ENCODE assay signal across 8 cellular contexts in the genomic region with DNA sequence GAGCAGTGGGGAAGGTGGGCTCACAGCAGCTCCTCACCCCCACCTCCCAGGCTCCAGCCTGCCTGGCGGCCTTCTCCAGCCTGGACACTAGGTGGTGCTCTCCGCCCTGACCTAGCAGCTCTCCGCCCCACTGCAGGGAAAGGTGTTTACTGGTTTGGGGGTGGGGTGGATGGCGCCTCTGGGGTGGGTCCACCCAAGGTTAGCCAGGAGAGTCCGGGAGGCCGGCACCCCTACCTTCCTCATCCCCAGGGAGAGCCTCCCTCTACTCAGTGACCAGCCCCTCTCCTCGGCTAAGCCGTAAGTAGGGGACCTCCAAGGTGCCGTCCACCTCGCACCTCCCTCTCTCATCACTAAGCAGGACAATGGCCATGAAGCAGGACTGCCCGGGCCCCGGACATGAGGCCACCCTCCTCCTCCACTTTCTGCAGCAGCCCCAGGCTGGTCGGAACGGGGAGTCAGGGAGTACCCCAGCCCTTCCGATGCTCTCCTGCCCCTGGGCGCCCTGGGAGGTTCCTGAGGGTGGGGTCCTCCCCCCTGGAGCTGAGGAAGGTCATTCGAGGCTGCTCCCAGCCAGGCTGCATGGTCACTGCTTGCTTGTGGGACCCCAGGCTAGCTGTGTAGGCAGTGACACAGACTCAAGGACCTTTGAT.
A peak's percentile ranks its signal among the peaks of the same experiment; 100 is the strongest.
DNase-seq lines count a peak whose midpoint lies in the region; TF ChIP-seq lines count a peak whose summit lies in the region.

No MANE protein-coding gene starts in this region.

- H3K27ac ChIP-seq in C4-2B (no peak overlapping the region), HEK293 (ENCODE audit: extremely low read depth, low read depth, low read length) (no peak overlapping the region; the same call in 1 of the 2 replicates), Peyer's patch (no peak overlapping the region)

- CTCF ChIA-PET in HEK293 (lab: Yijun Ruan, JAX) = interaction anchor here (0.6 to 13.4 kb wide), 51 partner anchors 9 to 1318 kb away, joined by 3 to 519 read pairs (median 4); no protein-coding TSS in a partner anchor

- TF ChIP-seq CTCF in C4-2B (conservative IDR thresholded peaks at IDR 0.05) (peak; percentile 94), HEK293 (tag by site-specific recombination; IDR thresholded peaks at IDR 0.05) (peak; percentile 78), Peyer's patch (IDR thresholded peaks at IDR 0.05) (peak; percentile 36 to 64 (median 55)), type B pancreatic cell (conservative IDR thresholded peaks at IDR 0.05) (peak; percentile 87)

- intact Hi-C loops in activated T-helper 2 cell treated with anti-CD3 and anti-CD28 coated beads, Interferon-gamma antibody, Interleukin-2, Interleukin-4, amounts not matched to agents 10 μg/mL and 5 μg/mL and 100 μg/mL, durations not matched to agents 14 hours and 24 hours and 36 hours (cut with micrococcal nuclease) = loop anchor here (5.0 kb wide), 1 partner anchor 233 kb away; no protein-coding TSS in a partner anchor

- POLR2A ChIA-PET in HEK293 (lab: Yijun Ruan, JAX) = interaction anchor here (2.5 kb wide), 1 partner anchor 83 kb away, joined by 8 read pairs; no protein-coding TSS in a partner anchor

- H3K27me3 ChIP-seq in Peyer's patch = no peaks in the 10 kb centered on the region

- no peaks in the 10 kb centered on the region for H3K27me3 Mint-ChIP-seq in activated T-helper 2 cell treated with anti-CD3 and anti-CD28 coated beads, Interferon-gamma antibody, Interleukin-2, Interleukin-4, amounts not matched to agents 10 μg/mL and 5 μg/mL and 100 μg/mL, durations not matched to agents 14 hours and 24 hours and 36 hours (ENCODE audit: low read depth)
- H3K27me3 Mint-ChIP-seq in type B pancreatic cell = peaks cover 8% of the 10 kb centered on the region

- no peaks in the 10 kb centered on the region for H3K36me3 Mint-ChIP-seq in activated T-helper 2 cell treated with anti-CD3 and anti-CD28 coated beads, Interferon-gamma antibody, Interleukin-2, Interleukin-4, amounts not matched to agents 10 μg/mL and 5 μg/mL and 100 μg/mL, durations not matched to agents 14 hours and 24 hours and 36 hours (ENCODE audit: low read depth)
- no peaks in the 10 kb centered on the region for H3K36me3 Mint-ChIP-seq in type B pancreatic cell

- H3K4me1 ChIP-seq in HEK293 (ENCODE audit: control insufficient read depth, insufficient read depth, low read length) (no peaks in the 10 kb centered on the region), Peyer's patch (peaks cover 0 to 9% (median 0%) of the 10 kb centered on the region in 4 donors)

- H3K9me3 ChIP-seq in HEK293 (ENCODE audit: control insufficient read depth, insufficient read depth, low read depth, low read length) (no peaks in the 10 kb centered on the region), Peyer's patch (no peaks in the 10 kb centered on the region)

- no peaks in the 10 kb centered on the region for H3K9me3 Mint-ChIP-seq in activated T-helper 2 cell treated with anti-CD3 and anti-CD28 coated beads, Interferon-gamma antibody, Interleukin-2, Interleukin-4, amounts not matched to agents 10 μg/mL and 5 μg/mL and 100 μg/mL, durations not matched to agents 14 hours and 24 hours and 36 hours
- H3K9me3 Mint-ChIP-seq in type B pancreatic cell = no peaks in the 10 kb centered on the region

- H3K27ac Mint-ChIP-seq in activated T-helper 2 cell treated with anti-CD3 and anti-CD28 coated beads, Interferon-gamma antibody, Interleukin-2, Interleukin-4, amounts not matched to agents 10 μg/mL and 5 μg/mL and 100 μg/mL, durations not matched to agents 14 hours and 24 hours and 36 hours = no peak overlapping the region
- H3K27ac Mint-ChIP-seq in type B pancreatic cell = peak overlapping the region; percentile 53

- TF ChIP-seq POLR2A in Peyer's patch (IDR thresholded peaks at IDR 0.05) = no peak

- H3K4me1 Mint-ChIP-seq in activated T-helper 2 cell treated with anti-CD3 and anti-CD28 coated beads, Interferon-gamma antibody, Interleukin-2, Interleukin-4, amounts not matched to agents 10 μg/mL and 5 μg/mL and 100 μg/mL, durations not matched to agents 14 hours and 24 hours and 36 hours (ENCODE audit: low read depth) = no peaks in the 10 kb centered on the region
- H3K4me1 Mint-ChIP-seq in type B pancreatic cell (ENCODE audit: unreplicated experiment) = peaks cover 21% of the 10 kb centered on the region

- no peaks in the 10 kb centered on the region for H3K36me3 ChIP-seq in HEK293 (ENCODE audit: control insufficient read depth in 2 of 2, insufficient read depth in 1 of 2, low read length in 2 of 2)
- H3K36me3 ChIP-seq in Peyer's patch = no peaks in the 10 kb centered on the region

- peak overlapping the region; percentile 2; the same call in 1 of the 2 replicates for H3K4me3 ChIP-seq in HEK293 (ENCODE audit: low read depth, low read length)
- peak overlapping the region in 2 of 4 donors; percentile 24 to 32 for H3K4me3 ChIP-seq in Peyer's patch

- DNase-seq in Peyer's patch (peak in 2 of 3 donors; percentile 62 to 66), germinal center (ENCODE audit: low spot score) (peak; percentile 67), occipital lobe (lab: John Stamatoyannopoulos, UW) (peak; percentile 51), type B pancreatic cell (ENCODE audit: extremely low spot score, unreplicated experiment) (no peak), ureter (ENCODE audit: low spot score) (no peak)
- DNase-seq in activated T-helper 2 cell treated with anti-CD3 and anti-CD28 coated beads, Interferon-gamma antibody, Interleukin-2, Interleukin-4, amounts not matched to agents 10 μg/mL and 5 μg/mL and 100 μg/mL, durations not matched to agents 14 hours and 24 hours and 36 hours (ENCODE audit: low spot score) = peak; percentile 26

- no peak overlapping the region for H3K4me3 Mint-ChIP-seq in activated T-helper 2 cell treated with anti-CD3 and anti-CD28 coated beads, Interferon-gamma antibody, Interleukin-2, Interleukin-4, amounts not matched to agents 10 μg/mL and 5 μg/mL and 100 μg/mL, durations not matched to agents 14 hours and 24 hours and 36 hours (ENCODE audit: low read depth)
- no peak overlapping the region for H3K4me3 Mint-ChIP-seq in type B pancreatic cell

TF ChIP-seq in HEK293, 187 proteins besides CTCF, POLR2A, EP300 and RAD21 (continues in another document):
- TF ChIP-seq ZNF23 (tag by site-specific recombination; IDR thresholded peaks at IDR 0.05; ENCODE audit: borderline replicate concordance) (no peak), SP3 (tag by site-specific recombination; IDR thresholded peaks at IDR 0.05) (0 out of 2 replicates have a peak, but pooled peaks have one; percentile 28), ZFP69B (tag by site-specific recombination; IDR thresholded peaks at IDR 0.05) (peak; percentile 92), ZNF433 (tag by site-specific recombination; IDR thresholded peaks at IDR 0.05; ENCODE audit: low read depth) (no peak), YY2 (tag by site-specific recombination; IDR thresholded peaks at IDR 0.05) (no peak), ZEB2 (tag by site-specific recombination; IDR thresholded peaks at IDR 0.05) (0 out of 2 replicates have a peak, but pooled peaks have one; percentile 35), ZFP3 (tag by site-specific recombination; IDR thresholded peaks at IDR 0.05; ENCODE audit: low read depth) (no peak), ZNF366 (tag by site-specific recombination; conservative IDR thresholded peaks at IDR 0.05) (peak; percentile 28; the same call in 1 of the 2 replicates), SP7 (tag by site-specific recombination; IDR thresholded peaks at IDR 0.05) (peak; percentile 24), ZBTB7A (tag by site-specific recombination; IDR thresholded peaks at IDR 0.05; ENCODE audit: low read depth) (no peak), ZNF133 (tag by site-specific recombination; IDR thresholded peaks at IDR 0.05) (no peak), ZNF510 (tag by site-specific recombination; IDR thresholded peaks at IDR 0.05; ENCODE audit: insufficient replicate concordance) (no peak), ZNF394 (tag by site-specific recombination; IDR thresholded peaks at IDR 0.05; ENCODE audit: borderline replicate concordance) (no peak), ZNF423 (tag by site-specific recombination; IDR thresholded peaks at IDR 0.05) (peak; percentile 24; the same call in 1 of the 2 replicates), ZNF76 (tag by site-specific recombination; IDR thresholded peaks at IDR 0.05; ENCODE audit: borderline replicate concordance, low read depth) (no peak), ZNF629 (tag by site-specific recombination; IDR thresholded peaks at IDR 0.05) (peak; percentile 28; the same call in 1 of the 2 replicates), ZNF335 (tag by site-specific recombination; conservative IDR thresholded peaks at IDR 0.05) (peak; percentile 38; the same call in 1 of the 2 replicates), SETDB1 (IDR thresholded peaks at IDR 0.05; ENCODE audit: insufficient read length, low read length) (no peak)
- TF ChIP-seq, protein P1, sequence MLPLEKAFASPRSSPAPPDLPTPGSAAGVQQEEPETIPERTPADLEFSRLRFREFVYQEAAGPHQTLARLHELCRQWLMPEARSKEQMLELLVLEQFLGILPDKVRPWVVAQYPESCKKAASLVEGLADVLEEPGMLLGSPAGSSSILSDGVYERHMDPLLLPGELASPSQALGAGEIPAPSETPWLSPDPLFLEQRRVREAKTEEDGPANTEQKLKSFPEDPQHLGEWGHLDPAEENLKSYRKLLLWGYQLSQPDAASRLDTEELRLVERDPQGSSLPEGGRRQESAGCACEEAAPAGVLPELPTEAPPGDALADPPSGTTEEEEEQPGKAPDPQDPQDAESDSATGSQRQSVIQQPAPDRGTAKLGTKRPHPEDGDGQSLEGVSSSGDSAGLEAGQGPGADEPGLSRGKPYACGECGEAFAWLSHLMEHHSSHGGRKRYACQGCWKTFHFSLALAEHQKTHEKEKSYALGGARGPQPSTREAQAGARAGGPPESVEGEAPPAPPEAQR (tag by site-specific recombination; IDR thresholded peaks at IDR 0.05) = no peak
- TF ChIP-seq, protein P2, sequence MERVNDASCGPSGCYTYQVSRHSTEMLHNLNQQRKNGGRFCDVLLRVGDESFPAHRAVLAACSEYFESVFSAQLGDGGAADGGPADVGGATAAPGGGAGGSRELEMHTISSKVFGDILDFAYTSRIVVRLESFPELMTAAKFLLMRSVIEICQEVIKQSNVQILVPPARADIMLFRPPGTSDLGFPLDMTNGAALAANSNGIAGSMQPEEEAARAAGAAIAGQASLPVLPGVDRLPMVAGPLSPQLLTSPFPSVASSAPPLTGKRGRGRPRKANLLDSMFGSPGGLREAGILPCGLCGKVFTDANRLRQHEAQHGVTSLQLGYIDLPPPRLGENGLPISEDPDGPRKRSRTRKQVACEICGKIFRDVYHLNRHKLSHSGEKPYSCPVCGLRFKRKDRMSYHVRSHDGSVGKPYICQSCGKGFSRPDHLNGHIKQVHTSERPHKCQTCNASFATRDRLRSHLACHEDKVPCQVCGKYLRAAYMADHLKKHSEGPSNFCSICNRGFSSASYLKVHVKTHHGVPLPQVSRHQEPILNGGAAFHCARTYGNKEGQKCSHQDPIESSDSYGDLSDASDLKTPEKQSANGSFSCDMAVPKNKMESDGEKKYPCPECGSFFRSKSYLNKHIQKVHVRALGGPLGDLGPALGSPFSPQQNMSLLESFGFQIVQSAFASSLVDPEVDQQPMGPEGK (tag by site-specific recombination; IDR thresholded peaks at IDR 0.05) = peak; percentile 61

Comparison
In these comparisons a context has a peak if more than half of its experiments do, and no peak if none do; other contexts are left out.
1. DNase-seq: peak in Peyer's patch (2 of 3), activated T-helper 2 cell treated with anti-CD3 and anti-CD28 coated beads, Interferon-gamma antibody, Interleukin-2, Interleukin-4, amounts not matched to agents 10 μg/mL and 5 μg/mL and 100 μg/mL, durations not matched to agents 14 hours and 24 hours and 36 hours (single experiment), germinal center (single experiment) and occipital lobe (single experiment); none in type B pancreatic cell (single experiment) and ureter (single experiment).
2. Peak in every context shown above with its lines, with median percentiles within 50 percentile points of each other: CTCF ChIP-seq.